ENCODE assay signal across 9 cellular contexts in the genomic region with DNA sequence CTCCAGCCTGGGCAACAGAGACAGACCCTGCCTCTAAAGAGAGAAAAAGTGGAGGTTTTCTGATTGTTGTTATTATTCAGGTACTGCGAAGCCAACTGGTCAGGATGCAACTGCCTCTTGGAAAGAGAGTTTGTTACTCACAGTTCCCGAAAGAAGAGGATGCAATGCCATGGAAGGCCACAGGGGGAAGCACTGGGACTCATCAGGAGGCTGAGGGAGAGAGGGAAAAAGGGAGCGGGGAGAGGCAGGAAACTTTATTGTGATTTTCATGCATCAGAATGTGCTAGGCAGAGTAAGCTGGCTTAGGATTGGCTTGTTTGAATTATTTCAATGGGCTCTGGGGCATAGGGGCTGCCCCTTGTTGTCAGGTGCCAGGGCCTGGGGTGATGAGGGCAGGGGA. TPM values are rescaled to one million over a fixed set of nuclear protein-coding genes. Genes with fewer than 3 reads are reported as not detected.
DNase-seq lines count a peak whose midpoint lies in the region; ATAC-seq, FAIRE-seq and TF ChIP-seq lines count a peak whose summit lies in the region.
"Had no signal": no experiment of that assay in that cellular context is flagged by ENCODE, and none has a peak within 500 bp of the region (broad histone marks: within the 10 kb centered on the region; RNA-seq: fewer than 3 reads in every experiment).

No MANE protein-coding gene starts in this region.

- no peak overlapping the region for H3K4me2 ChIP-seq in Loucy (ENCODE audit: low read depth, low read length, poor library complexity, severe bottlenecking)

- no peaks in the 10 kb centered on the region for H3F3A ChIP-seq in Loucy (ENCODE audit: low read depth)

- no peak overlapping the region for H3K9ac ChIP-seq in Loucy (ENCODE audit: low read depth, low read length, poor library complexity, severe bottlenecking)

- peaks cover 3% of the 10 kb centered on the region for H3K27me3 Mint-ChIP-seq in endothelial cell (ENCODE audit: unreplicated experiment)

- no peak for FAIRE-seq in small intestine (lab: Jason Lieb, UNC)

- peak overlapping the region; percentile 10 for H3K27ac Mint-ChIP-seq in endothelial cell (ENCODE audit: unreplicated experiment)

- no peak for ATAC-seq in psoas muscle
- ATAC-seq in HG03108 (IDR thresholded peaks at IDR 0.05; ENCODE audit: unreplicated experiment), result no peak

- peaks cover 73% of the 10 kb centered on the region; the same call in 1 of the 2 replicates for H3K79me2 ChIP-seq in Loucy (ENCODE audit: insufficient read depth, low read length)

- DNase-seq in SHP77 (lab: John Stamatoyannopoulos, UW) (peak; percentile 4 to 23), SHP77 treated with DMSO at 0.1 percent for 48 hours (lab: John Stamatoyannopoulos, UW) (no peak), endothelial cell (ENCODE audit: low spot score) (peak; percentile 25), psoas muscle (no peak), NCI-H345 (lab: John Stamatoyannopoulos, UW) (no peak), small intestine (no peak)
- DNase-seq: DMS79 treated with DMSO at 0.1 percent for 48 hours had no signal

- H4K20me1 ChIP-seq in Loucy (ENCODE audit: insufficient read depth, low read length, poor library complexity, severe bottlenecking), result peaks cover 17% of the 10 kb centered on the region

- TF ChIP-seq CTCF in Loucy (conservative IDR thresholded peaks at IDR 0.05; ENCODE audit: low read length), result peak; percentile 64
- TF ChIP-seq CTCF in endothelial cell (IDR thresholded peaks at IDR 0.05; ENCODE audit: unreplicated experiment), result peak; percentile 65
- TF ChIP-seq CTCF in psoas muscle (IDR thresholded peaks at IDR 0.05), result peak; percentile 23

- WGBS in psoas muscle, 3 donors, result 66 to 86% (median 79%) methylated on average over 3 of the region's 3 CpGs
- WGBS in small intestine, 3 donors, result 69 to 90% (median 83%) methylated on average over 3 of the region's 3 CpGs

- no peak overlapping the region for H2AFZ ChIP-seq in Loucy (ENCODE audit: low read length)

- H3K4me3 ChIP-seq in Loucy (ENCODE audit: low read length, poor library complexity, severe bottlenecking) (no peak overlapping the region), psoas muscle (no peak overlapping the region), small intestine (ENCODE audit: low read depth in 1 of 2, low read length in 2 of 2) (no peak overlapping the region)

- H3K4me3 Mint-ChIP-seq in endothelial cell (ENCODE audit: unreplicated experiment), result peak overlapping the region; percentile 31

- H3K9me3 ChIP-seq in Loucy (ENCODE audit: insufficient read depth, low read depth, low read length) (0 out of 2 replicates have a peak, but pooled peaks cover 3% of the 10 kb centered on the region), psoas muscle (no peaks in the 10 kb centered on the region), small intestine (ENCODE audit: control insufficient read depth, low read depth) (no peaks in the 10 kb centered on the region)

- H3K36me3 ChIP-seq in Loucy (ENCODE audit: insufficient read depth, low read length) (peaks cover 59% of the 10 kb centered on the region), psoas muscle (ENCODE audit: insufficient read depth in 1 of 2, low read depth in 1 of 2) (peaks cover 0 to 21% of the 10 kb centered on the region in 2 donors), small intestine (ENCODE audit: control insufficient read depth in 2 of 2, insufficient read depth in 2 of 2, low read length in 2 of 2) (peaks cover 7 to 10% of the 10 kb centered on the region in 2 donors)

- H3K9me2 ChIP-seq in Loucy (replicated peaks; ENCODE audit: low read depth, low read length), result no peaks in the 10 kb centered on the region

- H3K9me3 Mint-ChIP-seq in endothelial cell (ENCODE audit: unreplicated experiment), result no peaks in the 10 kb centered on the region

- peaks cover 31% of the 10 kb centered on the region for H3K36me3 Mint-ChIP-seq in endothelial cell (ENCODE audit: low read depth, unreplicated experiment)

- intact Hi-C loops in psoas muscle (cut with DNase I), result no loop called here

- no peak overlapping the region for H3K27ac ChIP-seq in psoas muscle
- H3K27ac ChIP-seq in small intestine (ENCODE audit: low read depth in 1 of 2, low read length in 1 of 2), result no peak overlapping the region

- no peaks in the 10 kb centered on the region for H3K4me1 Mint-ChIP-seq in endothelial cell (ENCODE audit: unreplicated experiment)

- no peaks in the 10 kb centered on the region for H3K27me3 ChIP-seq in Loucy (ENCODE audit: insufficient read depth, low read length, poor library complexity, severe bottlenecking)
- no peaks in the 10 kb centered on the region for H3K27me3 ChIP-seq in psoas muscle (ENCODE audit: insufficient read depth in 3 of 3, low read length in 2 of 3)
- no peaks in the 10 kb centered on the region for H3K27me3 ChIP-seq in small intestine (ENCODE audit: control insufficient read depth in 2 of 2, insufficient read depth in 2 of 2, low read length in 2 of 2)

- H3K4me1 ChIP-seq in Loucy (ENCODE audit: insufficient read depth, low read length, poor library complexity, severe bottlenecking) (no peaks in the 10 kb centered on the region), psoas muscle (peaks cover 5% of the 10 kb centered on the region), small intestine (ENCODE audit: control insufficient read depth in 2 of 2, insufficient read depth in 1 of 2, low read depth in 1 of 2, low read length in 1 of 2) (no peaks in the 10 kb centered on the region)

RNA-seq across cellular contexts. Expression of a gene that starts 27.6 kb away (rescaled TPM):
- total RNA-seq in endothelial cell (ENCODE audit: unreplicated experiment), result 62.4 TPM
- total RNA-seq in psoas muscle, result 10 to 100 TPM; 13.8 to 16.4 (median 14.5) TPM
- 10 to 100 TPM in 2 of 3 donors, 1 to 10 TPM in 1; 9.0 to 23.7 (median 18.9) TPM for polyA plus RNA-seq in psoas muscle
- 10 to 100 TPM; 31.6 to 62.1 (median 53.2) TPM for polyA plus RNA-seq in small intestine

RNA-seq across cellular contexts. Expression of a gene that starts 27.9 kb away (rescaled TPM):
- total RNA-seq in endothelial cell (ENCODE audit: unreplicated experiment), result 6.9 TPM
- 1 to 10 TPM; 1.8 to 5.9 (median 3.6) TPM for total RNA-seq in psoas muscle
- 1 to 10 TPM; 4.2 to 5.7 (median 5.0) TPM for polyA plus RNA-seq in psoas muscle
- polyA plus RNA-seq in small intestine, result 10 to 100 TPM in 2 of 3 donors, 1 to 10 TPM in 1; 9.9 to 16.5 (median 16.5) TPM

Comparison
In these comparisons a context has a peak if more than half of its experiments do, and no peak if none do; other contexts are left out.
1. DNase-seq: peak in SHP77 (2 of 2) and endothelial cell (single experiment); none in SHP77 treated with DMSO at 0.1 percent for 48 hours (single experiment), psoas muscle (0 of 2), NCI-H345 (single experiment) and small intestine (single experiment).
2. Peak in every context shown above with its lines, with median percentiles within 50 percentile points of each other: CTCF ChIP-seq.